Comparison of ENCODE assay signal across 22 cellular contexts in genomic region chr13:75693227-75693626, GRCh38. TPM values are rescaled to one million over a fixed set of nuclear protein-coding genes. Genes with fewer than 3 reads are reported as not detected.
DNase-seq lines count a peak whose midpoint lies in the region; TF ChIP-seq lines count a peak whose summit lies in the region.
"Had no signal": no experiment of that assay in that cellular context is flagged by ENCODE, and none has a peak within 500 bp of the region (broad histone marks: within the 10 kb centered on the region; RNA-seq: fewer than 3 reads in every experiment).

No MANE protein-coding gene starts in this region.

- peak overlapping the region; percentile 6 for H3K4me3 Mint-ChIP-seq in type B pancreatic cell
- H3K4me3 Mint-ChIP-seq: CD14-positive monocyte; CD8-positive, alpha-beta memory T cell; IgD-negative memory B cell had no signal

- peaks cover 48% of the 10 kb centered on the region for H3K36me3 ChIP-seq in adipocyte (ENCODE audit: control insufficient read depth, insufficient read depth, low read length, severe bottlenecking)
- H3K36me3 ChIP-seq: BE2C had no signal

- H3K4me1 ChIP-seq in adipocyte (ENCODE audit: control insufficient read depth, insufficient read depth, low read length), result peaks cover 27% of the 10 kb centered on the region

- no peaks in the 10 kb centered on the region for H3K27me3 Mint-ChIP-seq in type B pancreatic cell
- H3K27me3 Mint-ChIP-seq: CD8-positive, alpha-beta memory T cell; IgD-negative memory B cell had no signal

- peaks cover 6% of the 10 kb centered on the region for H3K9me3 Mint-ChIP-seq in type B pancreatic cell
- H3K9me3 Mint-ChIP-seq: CD8-positive, alpha-beta memory T cell; IgD-negative memory B cell had no signal

- TF ChIP-seq CTCF in type B pancreatic cell (conservative IDR thresholded peaks at IDR 0.05), result no peak

- peak; percentile 5 for DNase-seq in NCI-H1105 treated with DMSO at 0.1 percent for 48 hours (lab: John Stamatoyannopoulos, UW)
- no peak for DNase-seq in NCI-H1105 (lab: John Stamatoyannopoulos, UW)
- DNase-seq in NCI-H1694 (lab: John Stamatoyannopoulos, UW), result peak; percentile 39
- DNase-seq in adipocyte (ENCODE audit: low read depth), result no peak
- DNase-seq in type B pancreatic cell (ENCODE audit: extremely low spot score, unreplicated experiment), result no peak
- no peak for DNase-seq in AG20443 (ENCODE audit: low spot score)
- no peak for DNase-seq in mesenteric fat pad (ENCODE audit: low spot score)
- DNase-seq: BE2C; CD8-positive, alpha-beta memory T cell; DMS153; DND-41; HCEC 1CT; MM.1S; NCI-H1436 treated with DMSO at 0.1 percent for 48 hours; NCI-H2029; NCI-H226; NCI-H510A; Right ventricle myocardium superior; RPMI8226 had no signal

- peak overlapping the region; percentile 18 for H3K9ac ChIP-seq in adipocyte (ENCODE audit: low read length)
- H3K9ac ChIP-seq: KMS-11 had no signal

- no peak overlapping the region for H3K27ac Mint-ChIP-seq in type B pancreatic cell
- H3K27ac Mint-ChIP-seq: CD14-positive monocyte, IgD-negative memory B cell had no signal

- peaks cover 33% of the 10 kb centered on the region for H3K4me1 Mint-ChIP-seq in type B pancreatic cell (ENCODE audit: unreplicated experiment)
- H3K4me1 Mint-ChIP-seq: CD14-positive monocyte; CD8-positive, alpha-beta memory T cell had no signal

- no peaks in the 10 kb centered on the region for H3K27me3 ChIP-seq in adipocyte (replicated peaks; ENCODE audit: control insufficient read depth, insufficient read depth, low read length)
- H3K27me3 ChIP-seq: BE2C had no signal

- no peaks in the 10 kb centered on the region for H3K36me3 Mint-ChIP-seq in type B pancreatic cell
- H3K36me3 Mint-ChIP-seq: CD14-positive monocyte, IgD-negative memory B cell had no signal

- no peaks in the 10 kb centered on the region for H3K9me3 ChIP-seq in adipocyte (ENCODE audit: control insufficient read depth, low read length)
- H3K9me3 ChIP-seq: BE2C had no signal

- H3K4me3 ChIP-seq in adipocyte (ENCODE audit: low read length), result no peak overlapping the region

RNA-seq across cellular contexts. Expression of gene LMO7, which starts 57.1 kb away (rescaled TPM):
- total RNA-seq in type B pancreatic cell (ENCODE audit: low replicate concordance) (73.3 and 253 TPM in 2 replicates), mesenteric fat pad (8.2 TPM)

Comparison
In these comparisons a context has a peak if more than half of its experiments do, and no peak if none do; other contexts are left out.
1. DNase-seq: peak in NCI-H1105 treated with DMSO at 0.1 percent for 48 hours (single experiment) and NCI-H1694 (single experiment); none in NCI-H1105 (single experiment), adipocyte (single experiment), type B pancreatic cell (single experiment), AG20443 (single experiment) and mesenteric fat pad (single experiment).